29 cellular contexts compared by ENCODE assay signal in genomic region chr18:22280453-22280750, GRCh38.
"Had no signal": no experiment of that assay in that cellular context is flagged by ENCODE, and none has a peak within 500 bp of the region (broad histone marks: within the 10 kb centered on the region; RNA-seq: fewer than 3 reads in every experiment).

No MANE protein-coding gene starts in this region.

- H3K4me3 Mint-ChIP-seq: activated naive CD8-positive, alpha-beta T cell; activated T-cell treated with anti-CD3 and anti-CD28 coated beads, Interleukin-2, amount 50 U/mL, for 72 hours; brain; endodermal cell; naive thymus-derived CD8-positive, alpha-beta T cell; neural progenitor cell; stimulated activated naive CD8-positive, alpha-beta T cell treated with anti-CD3 and anti-CD28 coated beads, Interleukin-15, Interleukin-2, amounts not matched to agents 100 ng/mL and 50 ng/mL, for 24 hours; T-helper 1 cell treated with Interleukin-12 subunit alpha and Interleukin-12 subunit beta and Interleukin-4 antibody, amounts not matched to agents 30 μg/mL and 1 μg/mL, for 36 hours had no signal

- H3K79me2 ChIP-seq: parathyroid adenoma had no signal

- H3K27ac Mint-ChIP-seq: activated naive CD8-positive, alpha-beta T cell; activated T-cell treated with anti-CD3 and anti-CD28 coated beads, Interleukin-2, amount 50 U/mL, for 72 hours; brain; endodermal cell; neural progenitor cell; stimulated activated naive CD8-positive, alpha-beta T cell treated with anti-CD3 and anti-CD28 coated beads, Interleukin-15, Interleukin-2, amounts not matched to agents 100 ng/mL and 50 ng/mL, for 24 hours; T-helper 1 cell treated with Interleukin-12 subunit alpha and Interleukin-12 subunit beta and Interleukin-4 antibody, amounts not matched to agents 30 μg/mL and 1 μg/mL, for 36 hours had no signal

- H3K4me2 ChIP-seq: neural progenitor cell had no signal

- H3K9me3 Mint-ChIP-seq: activated T-cell treated with anti-CD3 and anti-CD28 coated beads, Interleukin-2, amount 50 U/mL, for 72 hours; endodermal cell; T-helper 1 cell treated with Interleukin-12 subunit alpha and Interleukin-12 subunit beta and Interleukin-4 antibody, amounts not matched to agents 30 μg/mL and 1 μg/mL, for 36 hours had no signal

- H3K4me1 Mint-ChIP-seq: brain, endodermal cell had no signal

- DNase-seq: activated CD4-positive, alpha-beta T cell treated with anti-CD3 and anti-CD28 coated beads for 4 hours; activated CD4-positive, alpha-beta T cell treated with anti-CD3 and anti-CD28 coated beads, Interleukin-2, amount 50 U/mL, for 4 hours; activated effector memory CD4-positive, alpha-beta T cell treated with Interleukin-2 at 50 U/mL for 16 hours; activated naive CD4-positive, alpha-beta T cell treated with Interleukin-2 at 50 U/mL for 16 hours; activated T-cell treated with anti-CD3 and anti-CD28 coated beads for 4 hours; activated T-cell treated with anti-CD3 and anti-CD28 coated beads, Interleukin-2, amount 50 U/mL, for 72 hours; adrenal gland; aorta; caudate nucleus; endodermal cell; foreskin keratinocyte; islet precursor cell; naive thymus-derived CD8-positive, alpha-beta T cell; occipital lobe; right lobe of liver; stimulated activated CD4-positive, alpha-beta T cell treated with anti-CD3 and anti-CD28 coated beads, Interleukin-12 subunit alpha, Interleukin-12 subunit beta, amount 100 ng/mL, for 4 hours; stimulated activated CD4-positive, alpha-beta T cell treated with anti-CD3 and anti-CD28 coated beads, Interleukin-4, amount 100 ng/mL, for 1 hour; SW 1271; T-helper 9 cell had no signal

- ATAC-seq: activated T-cell treated with anti-CD3 and anti-CD28 coated beads, Interleukin-2, amount 50 U/mL, for 72 hours; foreskin keratinocyte; naive thymus-derived CD8-positive, alpha-beta T cell; right lobe of liver had no signal

- H3K9ac ChIP-seq: neural progenitor cell, parathyroid adenoma had no signal

- H3K36me3 Mint-ChIP-seq: activated naive CD8-positive, alpha-beta T cell; brain; neural progenitor cell had no signal

- H3K9me3 ChIP-seq: adrenal gland, esophagus muscularis mucosa, right lobe of liver, thoracic aorta had no signal

- H3K27me3 ChIP-seq: adrenal gland, esophagus muscularis mucosa, foreskin keratinocyte, neural progenitor cell, right lobe of liver had no signal

- H3K27me3 Mint-ChIP-seq: activated naive CD8-positive, alpha-beta T cell had no signal

- FAIRE-seq: TTC549 had no signal

- H2AFZ ChIP-seq: neural progenitor cell, parathyroid adenoma had no signal

- H3K36me3 ChIP-seq: adrenal gland, esophagus muscularis mucosa, neural progenitor cell, right lobe of liver, thoracic aorta had no signal

- H3K4me3 ChIP-seq: adrenal gland, esophagus muscularis mucosa, neural progenitor cell, right lobe of liver, thoracic aorta had no signal

- H3K4me1 ChIP-seq: neural progenitor cell, parathyroid adenoma had no signal

- H3K27ac ChIP-seq: adrenal gland, esophagus muscularis mucosa, foreskin keratinocyte, neural progenitor cell, parathyroid adenoma, right lobe of liver, thoracic aorta, VCaP had no signal
